ENCODE assay signal across 8 cellular contexts in the genomic region with DNA sequence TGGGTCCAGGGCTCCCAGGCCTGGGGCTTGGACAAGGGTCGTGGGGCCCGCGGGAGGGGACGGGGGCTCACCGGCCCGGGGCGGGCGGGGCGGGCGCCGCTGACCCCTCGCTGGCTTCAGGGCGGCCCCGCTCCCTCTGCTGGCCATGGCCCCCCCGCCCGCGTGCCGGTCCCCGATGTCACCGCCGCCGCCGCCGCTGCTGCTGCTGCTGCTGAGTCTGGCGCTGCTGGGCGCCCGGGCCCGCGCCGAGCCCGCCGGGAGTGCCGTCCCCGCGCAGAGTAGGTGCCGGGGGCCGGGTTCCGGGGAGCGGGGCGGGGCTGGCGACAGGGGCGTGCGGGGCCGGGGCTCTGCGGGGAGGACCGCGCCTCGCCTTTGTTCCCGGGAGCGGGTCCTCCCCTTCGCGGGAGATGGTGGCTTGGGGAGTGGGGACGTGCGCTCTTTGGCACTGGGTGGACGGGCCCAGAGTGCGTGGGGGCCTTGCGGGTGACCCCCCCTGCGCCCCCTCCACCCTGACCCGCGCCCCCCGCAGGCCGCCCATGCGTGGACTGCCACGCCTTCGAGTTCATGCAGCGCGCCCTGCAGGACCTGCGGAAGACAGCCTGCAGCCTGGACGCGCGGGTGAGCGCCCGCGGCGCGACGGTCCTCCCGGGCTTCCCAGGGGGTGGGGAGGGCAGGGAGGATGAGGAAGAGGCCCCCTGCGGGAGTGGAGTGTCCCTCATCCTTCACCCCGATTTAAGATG. TPM values are rescaled to one million over a fixed set of nuclear protein-coding genes. Genes with fewer than 3 reads are reported as not detected.
DNase-seq lines count a peak whose midpoint lies in the region; ATAC-seq and TF ChIP-seq lines count a peak whose summit lies in the region.

No MANE protein-coding gene starts in this region.

- H3K9me3 ChIP-seq in aorta (ENCODE audit: control insufficient read depth, low read length) = no peaks in the 10 kb centered on the region

- intact Hi-C loops in aorta (cut with DNase I) = no loop called here

- peak overlapping the region; percentile 64 to 88 (median 73) for H3K4me3 Mint-ChIP-seq in naive thymus-derived CD8-positive, alpha-beta T cell

- H3K4me3 ChIP-seq in aorta (ENCODE audit: low read length in 2 of 2) = peak overlapping the region; percentile 25 to 29

- H3K4me1 ChIP-seq in aorta (ENCODE audit: control insufficient read depth in 1 of 2, insufficient read depth in 2 of 2, low read length in 2 of 2) = no peaks in the 10 kb centered on the region

- peaks cover 0 to 7% (median 3%) of the 10 kb centered on the region in 4 donors for H3K4me1 Mint-ChIP-seq in naive thymus-derived CD8-positive, alpha-beta T cell

- no peak for TF ChIP-seq POLR2A in erythroblast (IDR thresholded peaks at IDR 0.05; ENCODE audit: low read length)

- H3K27me3 ChIP-seq in aorta (ENCODE audit: control insufficient read depth in 1 of 2, insufficient read depth in 2 of 2, low read length in 1 of 2) = no peaks in the 10 kb centered on the region

- H3K27me3 Mint-ChIP-seq in naive thymus-derived CD8-positive, alpha-beta T cell = peaks cover 3 to 40% (median 19%) of the 10 kb centered on the region in 5 donors

- H3K9me3 Mint-ChIP-seq in naive thymus-derived CD8-positive, alpha-beta T cell = no peaks in the 10 kb centered on the region

- H3K27ac Mint-ChIP-seq in naive thymus-derived CD8-positive, alpha-beta T cell = peak overlapping the region in 2 of 10 donors; percentile 8 to 73

- H3K36me3 ChIP-seq in aorta (ENCODE audit: control insufficient read depth in 1 of 2, insufficient read depth in 2 of 2, low read length in 1 of 2) = no peaks in the 10 kb centered on the region

- peaks cover 0 to 2% (median 0%) of the 10 kb centered on the region in 3 donors for H3K36me3 Mint-ChIP-seq in naive thymus-derived CD8-positive, alpha-beta T cell

- POLR2A ChIA-PET in naive thymus-derived CD8-positive, alpha-beta T cell (lab: Charles Lee) = no interaction called here

- 2 to 9% methylated on average over 25 to 80 of the region's 80 CpGs for WGBS in aorta, 2 donors

- ATAC-seq in GM18498 (IDR thresholded peaks at IDR 0.05; ENCODE audit: unreplicated experiment) (peak; percentile 43), HG03280 (IDR thresholded peaks at IDR 0.05; ENCODE audit: unreplicated experiment) (peak; percentile 40), aorta (ENCODE audit: low FRiP score) (no peak), HG03039 (IDR thresholded peaks at IDR 0.05; ENCODE audit: unreplicated experiment) (no peak)
- ATAC-seq in naive thymus-derived CD8-positive, alpha-beta T cell = peak; percentile 62 to 69

- H3K27ac ChIP-seq in aorta (ENCODE audit: low read depth in 1 of 2, low read length in 2 of 2) = no peak overlapping the region

- peak; percentile 27 to 44 for DNase-seq in activated CD4-positive, alpha-beta T cell treated with anti-CD3 and anti-CD28 coated beads, Interleukin-2, amount 50 U/mL, for 48 hours
- peak; percentile 26 to 27 for DNase-seq in erythroblast (lab: John Stamatoyannopoulos, UW)
- peak in 8 of 10 donors; percentile 20 to 67 (median 45) for DNase-seq in naive thymus-derived CD8-positive, alpha-beta T cell
- peak in 1 of 2 donors; percentile 78 for DNase-seq in aorta
- no peak for DNase-seq in OCI-M2 (lab: John Stamatoyannopoulos, UW; ENCODE audit: unreplicated experiment)

RNA-seq across cellular contexts. Expression of a gene that starts 16.8 kb away (rescaled TPM):
- total RNA-seq in naive thymus-derived CD8-positive, alpha-beta T cell = under 1 TPM in 1 of 2 experiments, not detected in 1; 0.05 TPM
- polyA plus RNA-seq in naive thymus-derived CD8-positive, alpha-beta T cell = not detected
- under 1 TPM; 0.23 to 0.33 TPM for total RNA-seq in aorta
- under 1 TPM; under 0.01 to 0.05 TPM for polyA plus RNA-seq in aorta

RNA-seq across cellular contexts. Expression of a gene that starts 33.6 kb away (rescaled TPM):
- total RNA-seq in naive thymus-derived CD8-positive, alpha-beta T cell = 10 to 100 TPM; 46.1 to 47.9 TPM
- polyA plus RNA-seq in naive thymus-derived CD8-positive, alpha-beta T cell = 10 to 100 TPM; 20.1 to 37.8 (median 27.7) TPM
- 10 to 100 TPM; 17.7 to 27.4 TPM for total RNA-seq in aorta
- polyA plus RNA-seq in aorta = 10 to 100 TPM in 1 of 2 donors, 1 to 10 TPM in 1; 5.8 to 21.7 TPM

Comparison
In these comparisons a context has a peak if more than half of its experiments do, and no peak if none do; other contexts are left out.
1. ATAC-seq: peak in GM18498 (single experiment), HG03280 (single experiment) and naive thymus-derived CD8-positive, alpha-beta T cell (2 of 2); none in aorta (single experiment) and HG03039 (single experiment).